19 cellular contexts compared by ENCODE assay signal in the genomic region with DNA sequence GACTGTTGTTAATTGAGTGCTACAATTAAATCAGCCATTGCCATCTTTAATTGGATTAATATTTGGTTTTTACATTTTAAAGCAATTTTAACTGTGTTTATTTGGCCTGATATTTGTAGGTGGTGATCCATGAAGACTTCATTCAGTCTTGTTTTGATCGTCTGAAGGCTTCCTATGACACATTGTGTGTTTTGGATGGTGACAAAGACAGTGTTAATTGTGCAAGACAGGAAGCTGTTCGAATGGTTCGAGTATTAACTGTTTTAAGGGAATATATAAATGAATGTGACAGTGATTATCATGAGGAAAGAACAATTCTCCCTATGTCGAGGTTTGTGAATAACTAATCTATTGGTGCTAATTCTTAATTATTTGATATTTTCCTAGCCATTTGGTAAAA.
DNase-seq lines count a peak whose midpoint lies in the region; ATAC-seq and TF ChIP-seq lines count a peak whose summit lies in the region.
"Had no signal": no experiment of that assay in that cellular context is flagged by ENCODE, and none has a peak within 500 bp of the region (broad histone marks: within the 10 kb centered on the region; RNA-seq: fewer than 3 reads in every experiment).

No MANE protein-coding gene starts in this region.

- H3K27ac Mint-ChIP-seq in CD4-positive, alpha-beta T cell = peak overlapping the region; percentile 49

- H3K36me3 Mint-ChIP-seq in CD4-positive, alpha-beta T cell (ENCODE audit: low read depth) = peaks cover 75% of the 10 kb centered on the region

- TF ChIP-seq CTCF in A673 (conservative IDR thresholded peaks at IDR 0.05; ENCODE audit: low read depth, low read length) = no peak
- TF ChIP-seq CTCF in CD4-positive, alpha-beta T cell (IDR thresholded peaks at IDR 0.05) = no peak
- TF ChIP-seq CTCF in epithelial cell of esophagus (IDR thresholded peaks at IDR 0.05; ENCODE audit: insufficient read depth, low read depth, low read length, missing control alignments) = no peak

- H3K4me3 ChIP-seq in A673 (ENCODE audit: low read depth, low read length, poor library complexity, severe bottlenecking) = no peak overlapping the region
- H3K4me3 ChIP-seq in epithelial cell of esophagus (ENCODE audit: low read length) = no peak overlapping the region

- H3K4me1 Mint-ChIP-seq in CD4-positive, alpha-beta T cell (ENCODE audit: low read depth) = peaks cover 6% of the 10 kb centered on the region

- H3K4me1 ChIP-seq in A673 (ENCODE audit: insufficient read depth, low read length, poor library complexity, severe bottlenecking) = peaks cover 19% of the 10 kb centered on the region

- H3K27me3 ChIP-seq in A673 (replicated peaks; ENCODE audit: insufficient read depth, low read depth, low read length, poor library complexity) = no peaks in the 10 kb centered on the region
- H3K27me3 ChIP-seq in CD4-positive, alpha-beta T cell (ENCODE audit: control insufficient read depth, insufficient read depth, low read length) = no peaks in the 10 kb centered on the region

- no peaks in the 10 kb centered on the region for H3K9me3 Mint-ChIP-seq in CD4-positive, alpha-beta T cell
- H3K9me3 Mint-ChIP-seq: CD8-positive, alpha-beta memory T cell had no signal

- ATAC-seq in CD4-positive, alpha-beta T cell (ENCODE audit: poor library complexity) = no peak
- no peak for ATAC-seq in GM18517 (IDR thresholded peaks at IDR 0.05; ENCODE audit: unreplicated experiment)
- ATAC-seq: Panc1, SK-N-SH treated with all-trans-retinoic acid at 6 μM for 48 hours had no signal

- DNase-seq in A673 (ENCODE audit: low spot score) = peak; percentile 17
- no peak for DNase-seq in CD4-positive, alpha-beta T cell
- DNase-seq in RKO (ENCODE audit: low spot score) = peak; percentile 20
- peak; percentile 31 for DNase-seq in epithelial cell of esophagus (ENCODE audit: low read depth)
- DNase-seq in stimulated activated CD4-positive, alpha-beta T cell treated with anti-CD3 and anti-CD28 coated beads, Interleukin-4, amount 100 ng/mL, for 1 hour = no peak
- DNase-seq in activated effector memory CD4-positive, alpha-beta T cell treated with anti-CD3 and anti-CD28 coated beads, Interleukin-2, amount 50 U/mL, for 16 hours = no peak
- no peak for DNase-seq in NOMO-1 treated with DMSO at 0.1 percent for 48 hours (lab: John Stamatoyannopoulos, UW; ENCODE audit: unreplicated experiment)
- DNase-seq: ACHN; CD8-positive, alpha-beta memory T cell; DND-41; GF-D8; NCI-H1092 treated with DMSO at 0.1 percent for 48 hours; NCI-H1694 treated with DMSO at 0.1 percent for 48 hours; NCI-H345; NCI-H526 treated with DMSO at 0.1 percent for 48 hours; SHP77 had no signal

- BruUV-seq in A673 (replicated peaks; lab: Mats Ljungman, UMichigan) = no TSS peak

- H3K4me3 Mint-ChIP-seq in CD4-positive, alpha-beta T cell = no peak overlapping the region
- H3K4me3 Mint-ChIP-seq: CD8-positive, alpha-beta memory T cell had no signal

- POLR2A ChIA-PET in A673 (lab: Charles Lee; ENCODE audit: low non-redundant PET) = no interaction called here
- POLR2A ChIA-PET in CD4-positive, alpha-beta T cell (lab: Charles Lee) = no interaction called here

- intact Hi-C loops in A673 (cut with micrococcal nuclease; ENCODE audit: unreplicated experiment) = no loop called here
- intact Hi-C loops in CD4-positive, alpha-beta T cell (cut with DNase I, micrococcal nuclease) = loop anchor here in 1 of 2 experiments (10.0 kb wide), 1 partner anchor 47 kb away; no protein-coding TSS in a partner anchor

- no peak overlapping the region for H3K27ac ChIP-seq in A673 (ENCODE audit: low read depth, low read length, poor library complexity, severe bottlenecking)
- H3K27ac ChIP-seq in CD4-positive, alpha-beta T cell (ENCODE audit: low read depth, low read length) = no peak overlapping the region

- no peaks in the 10 kb centered on the region for H3K27me3 Mint-ChIP-seq in CD4-positive, alpha-beta T cell
- H3K27me3 Mint-ChIP-seq: CD8-positive, alpha-beta memory T cell had no signal

- CTCF ChIA-PET in A673 (lab: Charles Lee) = no interaction called here
- CTCF ChIA-PET in CD4-positive, alpha-beta T cell (lab: Charles Lee) = no interaction called here

- no peaks in the 10 kb centered on the region for H3K9me3 ChIP-seq in A673 (ENCODE audit: low read depth, low read length, poor library complexity, severe bottlenecking)
- H3K9me3 ChIP-seq in CD4-positive, alpha-beta T cell (ENCODE audit: control insufficient read depth, low read length) = no peaks in the 10 kb centered on the region

- H3K36me3 ChIP-seq in A673 (ENCODE audit: insufficient read depth, low read length, poor library complexity, severe bottlenecking) = peaks cover 27% of the 10 kb centered on the region

Comparison
In these comparisons a context has a peak if more than half of its experiments do, and no peak if none do; other contexts are left out.
1. DNase-seq: peak in A673 (single experiment), RKO (single experiment) and epithelial cell of esophagus (single experiment); none in CD4-positive, alpha-beta T cell (0 of 10), stimulated activated CD4-positive, alpha-beta T cell treated with anti-CD3 and anti-CD28 coated beads, Interleukin-4, amount 100 ng/mL, for 1 hour (single experiment), activated effector memory CD4-positive, alpha-beta T cell treated with anti-CD3 and anti-CD28 coated beads, Interleukin-2, amount 50 U/mL, for 16 hours (single experiment) and NOMO-1 treated with DMSO at 0.1 percent for 48 hours (single experiment).